ENCODE assay signal across 29 cellular contexts in the genomic region with DNA sequence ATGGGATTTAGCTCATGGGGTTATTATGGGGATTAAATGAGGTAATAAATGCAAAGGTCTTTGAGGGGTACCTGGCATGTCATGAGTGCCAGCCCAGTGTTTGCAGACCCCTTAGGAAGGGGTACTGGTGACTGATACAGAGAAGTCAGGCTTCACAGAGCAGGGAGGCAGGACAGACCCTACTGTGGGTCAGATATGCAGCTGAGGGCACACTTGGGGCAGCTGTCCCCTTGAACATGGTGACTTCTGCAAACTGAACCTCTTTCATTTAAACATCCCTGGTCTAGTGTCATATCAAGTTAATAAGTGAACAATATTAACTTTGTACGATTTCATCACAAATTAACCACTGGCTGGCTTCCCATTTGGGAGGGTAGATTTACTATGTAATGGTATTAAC.
"Had no signal": no experiment of that assay in that cellular context is flagged by ENCODE, and none has a peak within 500 bp of the region (broad histone marks: within the 10 kb centered on the region; RNA-seq: fewer than 3 reads in every experiment).

No MANE protein-coding gene starts in this region.

- ATAC-seq: activated naive CD4-positive, alpha-beta T cell treated with anti-CD3 and anti-CD28 coated beads, Interleukin-2, amount 50 U/mL, for 72 hours; activated naive CD8-positive, alpha-beta T cell treated with anti-CD3 and anti-CD28 coated beads, Interleukin-2, amount 50 U/mL, for 24 hours; body of pancreas; K562; WTC11 had no signal

- H3K27me3 Mint-ChIP-seq: activated CD4-positive, alpha-beta memory T cell treated with anti-CD3 and anti-CD28 coated beads for 36 hours; activated CD4-positive, alpha-beta T cell treated with anti-CD3 and anti-CD28 coated beads, Interleukin-2, amount 10 ng/mL, durations not matched to agents 7 days and 5 days; activated naive CD8-positive, alpha-beta T cell treated with anti-CD3 and anti-CD28 coated beads, Interleukin-2, amount 50 U/mL, for 24 hours; activated T-cell treated with anti-CD3 and anti-CD28 coated beads, Interleukin-2, amount 50 U/mL, for 24 hours; central memory CD8-positive, alpha-beta T cell had no signal

- H3K27ac ChIP-seq: ascending aorta, body of pancreas, Peyer's patch had no signal

- H3K4me3 ChIP-seq: ascending aorta, body of pancreas, K562, Peyer's patch had no signal

- H3K4me3 Mint-ChIP-seq: activated CD4-positive, alpha-beta memory T cell treated with anti-CD3 and anti-CD28 coated beads for 36 hours; activated CD4-positive, alpha-beta T cell treated with anti-CD3 and anti-CD28 coated beads, Interleukin-2, amount 10 ng/mL, durations not matched to agents 7 days and 5 days; activated naive CD8-positive, alpha-beta T cell treated with anti-CD3 and anti-CD28 coated beads, Interleukin-2, amount 50 U/mL, for 24 hours; activated T-cell treated with anti-CD3 and anti-CD28 coated beads, Interleukin-2, amount 50 U/mL, for 24 hours; activated T-helper 1 cell treated with anti-CD3 and anti-CD28 coated beads, Interleukin-12 subunit alpha, Interleukin-12 subunit beta, Interleukin-2, Interleukin-4 antibody, amounts not matched to agents 30 ng/mL and 10 ng/mL and 1 ng/mL, durations not matched to agents 14 hours and 24 hours and 36 hours; central memory CD8-positive, alpha-beta T cell; T-helper 1 cell treated with Interleukin-12 subunit alpha and Interleukin-12 subunit beta and Interleukin-4 antibody, amounts not matched to agents 30 μg/mL and 1 μg/mL, for 36 hours; WTC11 had no signal

- H3K9me3 ChIP-seq: ascending aorta, body of pancreas, Peyer's patch had no signal

- H3K9me3 Mint-ChIP-seq: activated CD4-positive, alpha-beta memory T cell treated with anti-CD3 and anti-CD28 coated beads for 36 hours; activated CD4-positive, alpha-beta T cell treated with anti-CD3 and anti-CD28 coated beads, Interleukin-2, amount 10 ng/mL, durations not matched to agents 7 days and 5 days; activated naive CD4-positive, alpha-beta T cell treated with anti-CD3 and anti-CD28 coated beads, Interleukin-2, amount 50 U/mL, for 72 hours; activated naive CD8-positive, alpha-beta T cell treated with anti-CD3 and anti-CD28 coated beads, Interleukin-2, amount 50 U/mL, for 24 hours; activated T-cell treated with anti-CD3 and anti-CD28 coated beads, Interleukin-2, amount 50 U/mL, for 24 hours; activated T-helper 1 cell treated with anti-CD3 and anti-CD28 coated beads, Interleukin-12 subunit alpha, Interleukin-12 subunit beta, Interleukin-2, Interleukin-4 antibody, amounts not matched to agents 30 ng/mL and 10 ng/mL and 1 ng/mL, durations not matched to agents 14 hours and 24 hours and 36 hours; central memory CD8-positive, alpha-beta T cell; T-helper 1 cell treated with Interleukin-12 subunit alpha and Interleukin-12 subunit beta and Interleukin-4 antibody, amounts not matched to agents 30 μg/mL and 1 μg/mL, for 36 hours; WTC11 had no signal

- FAIRE-seq: K562 had no signal

- DNase-seq: activated CD4-positive, alpha-beta memory T cell treated with anti-CD3 and anti-CD28 coated beads for 36 hours; activated CD4-positive, alpha-beta T cell treated with anti-CD3 and anti-CD28 coated beads, Interleukin-2, amount 10 ng/mL, durations not matched to agents 7 days and 5 days; activated CD4-positive, CD25-positive, alpha-beta regulatory T cell treated with anti-CD3 and anti-CD28 coated beads, Interleukin-2, amount 50 U/mL, for 72 hours; activated effector memory CD4-positive, alpha-beta T cell treated with anti-CD3 and anti-CD28 coated beads, Interleukin-2, amount 50 U/mL, for 16 hours; activated naive CD4-positive, alpha-beta T cell treated with Interleukin-2 at 50 U/mL for 16 hours; activated naive CD8-positive, alpha-beta T cell treated with anti-CD3 and anti-CD28 coated beads, Interleukin-2, amount 50 U/mL, for 24 hours; activated T-cell treated with anti-CD3 and anti-CD28 coated beads, Interleukin-2, amount 50 U/mL, for 24 hours; amniotic stem cell; body of pancreas; Kasumi-1; NCI-H1092; NCI-H1417 treated with DMSO at 0.1 percent for 48 hours; NCI-H1694; NCI-H2029; NCI-H2107; NCI-H2171 treated with DMSO at 0.1 percent for 48 hours; NCI-H226; NCI-H526 treated with DMSO at 0.1 percent for 48 hours; NK-92 treated with Interleukin-12 subunit alpha and Interleukin-12 subunit beta, amount 100 ng/mL, for 24 hours; OCI-M1; Peyer's patch; SHP77 treated with DMSO at 0.1 percent for 48 hours had no signal

- H3K27ac Mint-ChIP-seq: activated CD4-positive, alpha-beta memory T cell treated with anti-CD3 and anti-CD28 coated beads for 36 hours; activated naive CD4-positive, alpha-beta T cell treated with anti-CD3 and anti-CD28 coated beads, Interleukin-2, amount 50 U/mL, for 72 hours; activated T-cell treated with anti-CD3 and anti-CD28 coated beads, Interleukin-2, amount 50 U/mL, for 24 hours; activated T-helper 1 cell treated with anti-CD3 and anti-CD28 coated beads, Interleukin-12 subunit alpha, Interleukin-12 subunit beta, Interleukin-2, Interleukin-4 antibody, amounts not matched to agents 30 ng/mL and 10 ng/mL and 1 ng/mL, durations not matched to agents 14 hours and 24 hours and 36 hours; T-helper 1 cell treated with Interleukin-12 subunit alpha and Interleukin-12 subunit beta and Interleukin-4 antibody, amounts not matched to agents 30 μg/mL and 1 μg/mL, for 36 hours; WTC11 had no signal
